ENCODE assay signal across 25 cellular contexts in genomic region chr16:86573646-86574508, GRCh38. TPM values are rescaled to one million over a fixed set of nuclear protein-coding genes. Genes with fewer than 3 reads are reported as not detected.
DNase-seq lines count a peak whose midpoint lies in the region; ATAC-seq, FAIRE-seq and TF ChIP-seq lines count a peak whose summit lies in the region.
"Had no signal": no experiment of that assay in that cellular context is flagged by ENCODE, and none has a peak within 500 bp of the region (broad histone marks: within the 10 kb centered on the region; RNA-seq: fewer than 3 reads in every experiment).

No MANE protein-coding gene starts in this region.

- DNase-seq in heart right ventricle = no peak
- DNase-seq in right cardiac atrium = no peak
- no peak for DNase-seq in adipocyte (ENCODE audit: low read depth)
- no peak for DNase-seq in kidney
- DNase-seq in thoracic aorta (ENCODE audit: low spot score) = no peak
- DNase-seq in epidermal melanocyte (ENCODE audit: insufficient read length, low spot score) = no peak
- no peak for DNase-seq in NCI-H510A (lab: John Stamatoyannopoulos, UW)
- DNase-seq: activated CD4-positive, alpha-beta memory T cell treated with anti-CD3 and anti-CD28 coated beads for 36 hours; activated effector memory CD4-positive, alpha-beta T cell treated with anti-CD3 and anti-CD28 coated beads, Interleukin-2, amount 50 U/mL, for 16 hours; Calu3; lower lobe of right lung; NCI-H1105; NCI-H2081; NCI-H446; ovary; stimulated activated CD4-positive, alpha-beta T cell treated with anti-CD3 and anti-CD28 coated beads, Interleukin-15, amount 100 ng/mL, for 24 hours; stomach; upper lobe of left lung had no signal

- H3K27ac ChIP-seq in heart right ventricle (peak overlapping the region in 6 of 10 donors; percentile 6 to 81 (median 36)), right cardiac atrium (ENCODE audit: low read length) (no peak overlapping the region), kidney (ENCODE audit: low read depth in 2 of 2, low read length in 2 of 2) (peak overlapping the region; percentile 11 to 48), thoracic aorta (peak overlapping the region; percentile 91 to 97)
- H3K27ac ChIP-seq: BLaER1 treated with 17β-estradiol and CSF1 and Interleukin-3, amounts not matched to agents 10 nM and 100 nM; hepatocyte; lower lobe of right lung; ovary; stomach; upper lobe of left lung had no signal

- H3K9me3 ChIP-seq in heart right ventricle = no peaks in the 10 kb centered on the region
- H3K9me3 ChIP-seq in right cardiac atrium (ENCODE audit: control insufficient read depth, low read length) = no peaks in the 10 kb centered on the region
- no peaks in the 10 kb centered on the region for H3K9me3 ChIP-seq in adipocyte (ENCODE audit: control insufficient read depth, low read length)
- no peaks in the 10 kb centered on the region for H3K9me3 ChIP-seq in kidney (ENCODE audit: control insufficient read depth in 1 of 2, low read length in 2 of 2)
- H3K9me3 ChIP-seq in thoracic aorta = no peaks in the 10 kb centered on the region
- H3K9me3 ChIP-seq: lower lobe of right lung, ovary, stomach, upper lobe of left lung had no signal

- H3K4me1 ChIP-seq in heart right ventricle = peaks cover 0 to 59% (median 27%) of the 10 kb centered on the region in 9 donors
- no peaks in the 10 kb centered on the region for H3K4me1 ChIP-seq in right cardiac atrium (ENCODE audit: control insufficient read depth, insufficient read depth, low read length)
- peaks cover 37% of the 10 kb centered on the region for H3K4me1 ChIP-seq in adipocyte (ENCODE audit: control insufficient read depth, insufficient read depth, low read length)
- H3K4me1 ChIP-seq in kidney (ENCODE audit: control insufficient read depth in 1 of 2, insufficient read depth in 1 of 2, low read depth in 1 of 2, low read length in 2 of 2) = peaks cover 0 to 10% of the 10 kb centered on the region in 2 donors
- peaks cover 22 to 52% of the 10 kb centered on the region in 2 donors for H3K4me1 ChIP-seq in thoracic aorta (ENCODE audit: control insufficient read depth in 1 of 2, low read depth in 2 of 2)

- H3K36me3 ChIP-seq in heart right ventricle = no peaks in the 10 kb centered on the region
- H3K36me3 ChIP-seq in adipocyte (ENCODE audit: control insufficient read depth, insufficient read depth, low read length, severe bottlenecking) = no peaks in the 10 kb centered on the region
- no peaks in the 10 kb centered on the region for H3K36me3 ChIP-seq in kidney (ENCODE audit: control insufficient read depth in 1 of 2, insufficient read depth in 2 of 2, low read length in 2 of 2)
- H3K36me3 ChIP-seq in thoracic aorta = no peaks in the 10 kb centered on the region
- H3K36me3 ChIP-seq: BLaER1 treated with 17β-estradiol and CSF1 and Interleukin-3, amounts not matched to agents 10 nM and 100 nM; lower lobe of right lung; ovary; stomach; upper lobe of left lung had no signal

- no peak for ATAC-seq in heart right ventricle
- no peak for ATAC-seq in right cardiac atrium
- ATAC-seq in thoracic aorta (ENCODE audit: insufficient number of reproducible peaks, low FRiP score, low read depth) = no peak
- no peak for ATAC-seq in GM19455 (IDR thresholded peaks at IDR 0.05; ENCODE audit: unreplicated experiment)
- ATAC-seq: lower lobe of right lung, sciatic nerve had no signal

- intact Hi-C loops in heart right ventricle (cut with DNase I) = loop anchor here in 6 of 10 donors (5.0 to 10.0 kb wide), 4 partner anchors 91 to 261 kb away; no protein-coding TSS in a partner anchor
- intact Hi-C loops in right cardiac atrium (cut with DNase I) = loop anchor here (10.0 kb wide), 3 partner anchors 91 to 191 kb away; no protein-coding TSS in a partner anchor
- intact Hi-C loops in kidney (cut with DNase I) = no loop called here

- H3K9ac ChIP-seq in adipocyte (ENCODE audit: low read length) (peak overlapping the region; percentile 15), kidney (ENCODE audit: low read length in 2 of 2) (no peak overlapping the region)
- H3K9ac ChIP-seq: BLaER1 treated with 17β-estradiol and CSF1 and Interleukin-3, amounts not matched to agents 10 nM and 100 nM had no signal

- FAIRE-seq in kidney (lab: Jason Lieb, UNC) = no peak
- FAIRE-seq: A204.1, RCC 7860 had no signal

- H3K4me3 ChIP-seq in heart right ventricle (no peak overlapping the region), right cardiac atrium (ENCODE audit: low read length) (no peak overlapping the region), adipocyte (ENCODE audit: low read length) (no peak overlapping the region), kidney (ENCODE audit: low read length in 2 of 2) (no peak overlapping the region), thoracic aorta (peak overlapping the region; percentile 94)
- H3K4me3 ChIP-seq: BLaER1 treated with 17β-estradiol and CSF1 and Interleukin-3, amounts not matched to agents 10 nM and 100 nM; hepatocyte; lower lobe of right lung; ovary; stomach; upper lobe of left lung had no signal

- WGBS in heart right ventricle, 2 donors = 64 to 72% methylated on average over 13 of the region's 13 CpGs
- WGBS in right cardiac atrium = 70% methylated on average over 13 of the region's 13 CpGs

- H3K27me3 ChIP-seq in heart right ventricle (peaks cover 7 to 100% (median 97%) of the 10 kb centered on the region in 7 donors), right cardiac atrium (ENCODE audit: control insufficient read depth, insufficient read depth) (no peaks in the 10 kb centered on the region), adipocyte (replicated peaks; ENCODE audit: control insufficient read depth, insufficient read depth, low read length) (peaks cover 3% of the 10 kb centered on the region), thoracic aorta (replicated peaks; ENCODE audit: insufficient read depth) (no peaks in the 10 kb centered on the region)

- TF ChIP-seq CTCF in heart right ventricle (IDR thresholded peaks at IDR 0.05) (no peak), kidney (IDR thresholded peaks at IDR 0.05; ENCODE audit: borderline replicate concordance, extremely low read depth, insufficient read depth) (no peak), thoracic aorta (IDR thresholded peaks at IDR 0.05) (no peak)

RNA-seq across cellular contexts. Expression of gene FOXL1, which starts 4.5 kb away (rescaled TPM):
- 1 to 10 TPM in 3 of 10 donors, under 1 TPM in 7; 0.40 to 1.9 (median 0.84) TPM for total RNA-seq in heart right ventricle
- under 1 TPM; 0.78 to 0.95 TPM for polyA plus RNA-seq in heart right ventricle
- total RNA-seq in right cardiac atrium = 1 to 10 TPM; 1.3 to 1.8 (median 1.6) TPM
- 0.75 TPM for polyA plus RNA-seq in right cardiac atrium
- total RNA-seq in kidney = 2.0 TPM
- polyA plus RNA-seq in kidney (ENCODE audit: insufficient read depth, low read depth, low replicate concordance) = 0.52 TPM
- total RNA-seq in thoracic aorta = 10 to 100 TPM; 52.1 to 52.8 TPM
- total RNA-seq: activated CD4-positive, alpha-beta memory T cell treated with anti-CD3 and anti-CD28 coated beads for 36 hours had no signal

RNA-seq across cellular contexts. Expression of gene FOXC2, which starts 7.2 kb away (rescaled TPM):
- total RNA-seq in heart right ventricle (1 to 10 TPM in 8 of 10 donors, under 1 TPM in 2; 0.66 to 2.2 (median 1.9) TPM), right cardiac atrium (1 to 10 TPM; 2.3 to 3.7 (median 2.8) TPM), kidney (6.3 TPM), thoracic aorta (10 to 100 TPM; 54.5 to 60.7 TPM)
- polyA plus RNA-seq in heart right ventricle (1 to 10 TPM; 1.2 to 1.3 TPM), right cardiac atrium (1.1 TPM), kidney (ENCODE audit: insufficient read depth, low read depth, low replicate concordance) (3.8 TPM)
- total RNA-seq: activated CD4-positive, alpha-beta memory T cell treated with anti-CD3 and anti-CD28 coated beads for 36 hours; fibroblast of villous mesenchyme; hepatocyte had no signal

RNA-seq across cellular contexts. Expression of gene MTHFSD, which starts 18.8 kb away (rescaled TPM):
- total RNA-seq in heart right ventricle (10 to 100 TPM in 8 of 10 donors, 1 to 10 TPM in 2; 8.9 to 13.1 (median 11.4) TPM), right cardiac atrium (10 to 100 TPM in 3 of 4 donors, 1 to 10 TPM in 1; 9.0 to 14.7 (median 12.5) TPM), kidney (26.2 TPM), thoracic aorta (10 to 100 TPM; 25.0 to 30.8 TPM)
- polyA plus RNA-seq in heart right ventricle (10 to 100 TPM in 1 of 2 donors, 1 to 10 TPM in 1; 5.1 to 11.3 TPM), right cardiac atrium (8.8 TPM), kidney (ENCODE audit: insufficient read depth, low read depth, low replicate concordance) (11.3 TPM)

Comparison
In these comparisons a context has a peak if more than half of its experiments do, and no peak if none do; other contexts are left out.
1. RNA of gene FOXL1, which starts 4.5 kb away (total RNA-seq): 52.1 to 52.8 TPM in thoracic aorta; 2.0 TPM in kidney (single experiment), 1.3 to 1.8 TPM in right cardiac atrium and 0.40 to 1.9 TPM in heart right ventricle; every median in the first group is over 10 times any median in the second.